In the genomic region with DNA sequence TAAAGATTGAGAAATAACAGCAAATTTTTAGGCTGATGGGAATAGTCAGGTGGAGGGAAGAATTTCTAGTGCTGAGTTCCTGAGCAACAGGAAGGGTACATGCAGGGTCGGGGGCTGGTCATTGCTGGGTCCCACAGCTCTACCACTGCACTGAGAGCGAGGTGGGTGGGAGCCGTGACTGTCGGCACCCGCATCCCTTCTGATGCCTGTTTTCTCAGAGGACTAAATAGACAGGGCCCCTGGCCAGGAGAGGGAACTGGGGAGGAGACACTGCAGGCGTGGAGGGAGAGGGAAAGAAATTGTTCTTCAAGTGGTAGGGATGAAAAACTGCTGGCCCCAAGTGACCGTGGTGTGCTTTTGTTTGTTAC, we compare ENCODE assay signal across 1 cellular context.
TF ChIP-seq lines count a peak whose summit lies in the region.

No MANE protein-coding gene starts in this region.

TF ChIP-seq in WTC11, 78 proteins besides CTCF, POLR2A, EP300 and RAD21:
- TF ChIP-seq ZNF263 (CRISPR knock-in tag; IDR thresholded peaks at IDR 0.05; ENCODE audit: low read depth) (no peak), CBFB (CRISPR knock-in tag; IDR thresholded peaks at IDR 0.05; ENCODE audit: low read depth) (no peak), TP53 (CRISPR knock-in tag; IDR thresholded peaks at IDR 0.05) (no peak), MXD4 (CRISPR knock-in tag; IDR thresholded peaks at IDR 0.05; ENCODE audit: borderline replicate concordance) (no peak), ZNF671 (CRISPR knock-in tag; IDR thresholded peaks at IDR 0.05) (no peak), ZNF219 (CRISPR knock-in tag; IDR thresholded peaks at IDR 0.05; ENCODE audit: borderline replicate concordance) (no peak), NR2C2 (CRISPR knock-in tag; IDR thresholded peaks at IDR 0.05) (no peak), JUN (CRISPR knock-in tag; IDR thresholded peaks at IDR 0.05) (no peak)
- TF ChIP-seq, protein P1, sequence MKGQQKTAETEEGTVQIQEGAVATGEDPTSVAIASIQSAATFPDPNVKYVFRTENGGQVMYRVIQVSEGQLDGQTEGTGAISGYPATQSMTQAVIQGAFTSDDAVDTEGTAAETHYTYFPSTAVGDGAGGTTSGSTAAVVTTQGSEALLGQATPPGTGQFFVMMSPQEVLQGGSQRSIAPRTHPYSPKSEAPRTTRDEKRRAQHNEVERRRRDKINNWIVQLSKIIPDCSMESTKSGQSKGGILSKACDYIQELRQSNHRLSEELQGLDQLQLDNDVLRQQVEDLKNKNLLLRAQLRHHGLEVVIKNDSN (CRISPR knock-in tag; IDR thresholded peaks at IDR 0.05), result no peak
- TF ChIP-seq, protein P2, sequence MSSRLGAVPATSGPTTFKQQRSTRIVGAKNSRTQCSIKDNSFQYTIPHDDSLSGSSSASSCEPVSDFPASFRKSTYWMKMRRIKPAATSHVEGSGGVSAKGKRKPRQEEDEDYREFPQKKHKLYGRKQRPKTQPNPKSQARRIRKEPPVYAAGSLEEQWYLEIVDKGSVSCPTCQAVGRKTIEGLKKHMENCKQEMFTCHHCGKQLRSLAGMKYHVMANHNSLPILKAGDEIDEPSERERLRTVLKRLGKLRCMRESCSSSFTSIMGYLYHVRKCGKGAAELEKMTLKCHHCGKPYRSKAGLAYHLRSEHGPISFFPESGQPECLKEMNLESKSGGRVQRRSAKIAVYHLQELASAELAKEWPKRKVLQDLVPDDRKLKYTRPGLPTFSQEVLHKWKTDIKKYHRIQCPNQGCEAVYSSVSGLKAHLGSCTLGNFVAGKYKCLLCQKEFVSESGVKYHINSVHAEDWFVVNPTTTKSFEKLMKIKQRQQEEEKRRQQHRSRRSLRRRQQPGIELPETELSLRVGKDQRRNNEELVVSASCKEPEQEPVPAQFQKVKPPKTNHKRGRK (CRISPR knock-in tag; IDR thresholded peaks at IDR 0.05; ENCODE audit: borderline replicate concordance), result no peak
